ENCODE assay signal across 2 cellular contexts in the genomic region with DNA sequence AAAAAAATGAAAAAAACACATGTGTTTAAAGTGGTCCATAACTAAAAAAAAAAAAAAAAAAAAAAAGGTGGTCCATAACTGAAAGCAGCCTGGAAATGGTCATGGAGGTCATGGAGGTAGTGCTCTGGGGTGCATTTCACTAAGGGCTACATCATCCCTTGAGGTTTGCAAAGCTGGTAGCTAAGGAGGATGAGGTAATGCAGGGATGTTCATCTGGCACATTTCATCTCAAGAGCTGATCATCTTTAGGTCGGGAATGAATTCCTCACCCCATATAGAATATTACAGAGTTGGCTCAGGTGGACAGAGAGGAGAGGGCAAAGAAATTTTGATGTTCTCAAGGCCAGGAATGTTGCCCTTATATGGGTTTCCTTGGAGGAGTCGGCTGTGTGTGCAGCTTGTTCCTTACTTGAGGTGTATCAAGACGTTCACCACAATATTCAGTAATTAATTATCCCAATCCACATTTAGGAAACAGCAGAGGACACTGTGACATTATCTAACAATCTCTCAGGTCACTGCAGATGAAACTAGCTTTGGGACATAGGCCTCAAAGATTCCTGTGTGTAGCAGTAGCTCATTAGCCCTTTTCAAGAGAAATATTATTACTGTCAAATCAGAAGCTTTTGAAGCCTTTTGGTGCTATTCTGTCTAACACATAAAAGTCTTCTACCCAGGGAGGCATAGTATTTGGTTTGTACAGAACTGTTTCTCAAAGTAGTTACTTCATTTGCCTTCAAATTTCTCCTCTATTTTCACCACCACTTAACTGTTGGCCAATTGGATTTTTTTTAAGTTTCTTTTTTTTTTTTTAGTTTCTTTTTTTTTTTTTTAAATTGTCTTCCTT.
A peak's percentile ranks its signal among the peaks of the same experiment; 100 is the strongest.
TF ChIP-seq lines count a peak whose summit lies in the region.

No MANE protein-coding gene starts in this region.

TF ChIP-seq in SK-N-SH, 30 proteins besides CTCF, POLR2A, EP300 and RAD21:
- TF ChIP-seq, protein P1, sequence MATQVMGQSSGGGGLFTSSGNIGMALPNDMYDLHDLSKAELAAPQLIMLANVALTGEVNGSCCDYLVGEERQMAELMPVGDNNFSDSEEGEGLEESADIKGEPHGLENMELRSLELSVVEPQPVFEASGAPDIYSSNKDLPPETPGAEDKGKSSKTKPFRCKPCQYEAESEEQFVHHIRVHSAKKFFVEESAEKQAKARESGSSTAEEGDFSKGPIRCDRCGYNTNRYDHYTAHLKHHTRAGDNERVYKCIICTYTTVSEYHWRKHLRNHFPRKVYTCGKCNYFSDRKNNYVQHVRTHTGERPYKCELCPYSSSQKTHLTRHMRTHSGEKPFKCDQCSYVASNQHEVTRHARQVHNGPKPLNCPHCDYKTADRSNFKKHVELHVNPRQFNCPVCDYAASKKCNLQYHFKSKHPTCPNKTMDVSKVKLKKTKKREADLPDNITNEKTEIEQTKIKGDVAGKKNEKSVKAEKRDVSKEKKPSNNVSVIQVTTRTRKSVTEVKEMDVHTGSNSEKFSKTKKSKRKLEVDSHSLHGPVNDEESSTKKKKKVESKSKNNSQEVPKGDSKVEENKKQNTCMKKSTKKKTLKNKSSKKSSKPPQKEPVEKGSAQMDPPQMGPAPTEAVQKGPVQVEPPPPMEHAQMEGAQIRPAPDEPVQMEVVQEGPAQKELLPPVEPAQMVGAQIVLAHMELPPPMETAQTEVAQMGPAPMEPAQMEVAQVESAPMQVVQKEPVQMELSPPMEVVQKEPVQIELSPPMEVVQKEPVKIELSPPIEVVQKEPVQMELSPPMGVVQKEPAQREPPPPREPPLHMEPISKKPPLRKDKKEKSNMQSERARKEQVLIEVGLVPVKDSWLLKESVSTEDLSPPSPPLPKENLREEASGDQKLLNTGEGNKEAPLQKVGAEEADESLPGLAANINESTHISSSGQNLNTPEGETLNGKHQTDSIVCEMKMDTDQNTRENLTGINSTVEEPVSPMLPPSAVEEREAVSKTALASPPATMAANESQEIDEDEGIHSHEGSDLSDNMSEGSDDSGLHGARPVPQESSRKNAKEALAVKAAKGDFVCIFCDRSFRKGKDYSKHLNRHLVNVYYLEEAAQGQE (IDR thresholded peaks at IDR 0.05; ENCODE audit: low read depth, low read length): no peak
- peak; percentile 39; the same call in 1 of the 2 replicates for TF ChIP-seq TCF12 (IDR thresholded peaks at IDR 0.05)
- TF ChIP-seq, protein P2, sequence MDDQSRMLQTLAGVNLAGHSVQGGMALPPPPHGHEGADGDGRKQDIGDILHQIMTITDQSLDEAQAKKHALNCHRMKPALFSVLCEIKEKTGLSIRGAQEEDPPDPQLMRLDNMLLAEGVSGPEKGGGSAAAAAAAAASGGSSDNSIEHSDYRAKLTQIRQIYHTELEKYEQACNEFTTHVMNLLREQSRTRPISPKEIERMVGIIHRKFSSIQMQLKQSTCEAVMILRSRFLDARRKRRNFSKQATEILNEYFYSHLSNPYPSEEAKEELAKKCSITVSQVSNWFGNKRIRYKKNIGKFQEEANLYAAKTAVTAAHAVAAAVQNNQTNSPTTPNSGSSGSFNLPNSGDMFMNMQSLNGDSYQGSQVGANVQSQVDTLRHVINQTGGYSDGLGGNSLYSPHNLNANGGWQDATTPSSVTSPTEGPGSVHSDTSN (IDR thresholded peaks at IDR 0.05): peak; percentile 20; the same call in 1 of the 2 replicates

TF ChIP-seq in SK-N-SH treated with all-trans-retinoic acid at 6 μM for 48 hours, 23 proteins besides CTCF, POLR2A, EP300 and RAD21 (continued from another document):
- TF ChIP-seq, protein P3, sequence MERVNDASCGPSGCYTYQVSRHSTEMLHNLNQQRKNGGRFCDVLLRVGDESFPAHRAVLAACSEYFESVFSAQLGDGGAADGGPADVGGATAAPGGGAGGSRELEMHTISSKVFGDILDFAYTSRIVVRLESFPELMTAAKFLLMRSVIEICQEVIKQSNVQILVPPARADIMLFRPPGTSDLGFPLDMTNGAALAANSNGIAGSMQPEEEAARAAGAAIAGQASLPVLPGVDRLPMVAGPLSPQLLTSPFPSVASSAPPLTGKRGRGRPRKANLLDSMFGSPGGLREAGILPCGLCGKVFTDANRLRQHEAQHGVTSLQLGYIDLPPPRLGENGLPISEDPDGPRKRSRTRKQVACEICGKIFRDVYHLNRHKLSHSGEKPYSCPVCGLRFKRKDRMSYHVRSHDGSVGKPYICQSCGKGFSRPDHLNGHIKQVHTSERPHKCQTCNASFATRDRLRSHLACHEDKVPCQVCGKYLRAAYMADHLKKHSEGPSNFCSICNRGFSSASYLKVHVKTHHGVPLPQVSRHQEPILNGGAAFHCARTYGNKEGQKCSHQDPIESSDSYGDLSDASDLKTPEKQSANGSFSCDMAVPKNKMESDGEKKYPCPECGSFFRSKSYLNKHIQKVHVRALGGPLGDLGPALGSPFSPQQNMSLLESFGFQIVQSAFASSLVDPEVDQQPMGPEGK (CRISPR knock-in tag; IDR thresholded peaks at IDR 0.05; ENCODE audit: borderline replicate concordance): no peak
- TF ChIP-seq SNAI2 (CRISPR knock-in tag; IDR thresholded peaks at IDR 0.05) (no peak), ZFP3 (CRISPR knock-in tag; IDR thresholded peaks at IDR 0.05) (no peak), PPARA (CRISPR knock-in tag; IDR thresholded peaks at IDR 0.05; ENCODE audit: borderline replicate concordance) (no peak), ARNTL (CRISPR knock-in tag; IDR thresholded peaks at IDR 0.05; ENCODE audit: borderline replicate concordance, low read depth) (no peak), ZFP30 (CRISPR knock-in tag; IDR thresholded peaks at IDR 0.05) (no peak), OSR1 (CRISPR knock-in tag; IDR thresholded peaks at IDR 0.05) (no peak), TOX (CRISPR knock-in tag; IDR thresholded peaks at IDR 0.05; ENCODE audit: borderline replicate concordance) (no peak), BACH2 (CRISPR knock-in tag; IDR thresholded peaks at IDR 0.05; ENCODE audit: borderline replicate concordance) (no peak), ZC3H10 (CRISPR knock-in tag; IDR thresholded peaks at IDR 0.05) (no peak), ZNF8 (CRISPR knock-in tag; IDR thresholded peaks at IDR 0.05) (no peak), TCF4 (CRISPR knock-in tag; IDR thresholded peaks at IDR 0.05; ENCODE audit: borderline replicate concordance) (no peak), ESRRG (CRISPR knock-in tag; IDR thresholded peaks at IDR 0.05) (no peak)
- TF ChIP-seq, protein P4, sequence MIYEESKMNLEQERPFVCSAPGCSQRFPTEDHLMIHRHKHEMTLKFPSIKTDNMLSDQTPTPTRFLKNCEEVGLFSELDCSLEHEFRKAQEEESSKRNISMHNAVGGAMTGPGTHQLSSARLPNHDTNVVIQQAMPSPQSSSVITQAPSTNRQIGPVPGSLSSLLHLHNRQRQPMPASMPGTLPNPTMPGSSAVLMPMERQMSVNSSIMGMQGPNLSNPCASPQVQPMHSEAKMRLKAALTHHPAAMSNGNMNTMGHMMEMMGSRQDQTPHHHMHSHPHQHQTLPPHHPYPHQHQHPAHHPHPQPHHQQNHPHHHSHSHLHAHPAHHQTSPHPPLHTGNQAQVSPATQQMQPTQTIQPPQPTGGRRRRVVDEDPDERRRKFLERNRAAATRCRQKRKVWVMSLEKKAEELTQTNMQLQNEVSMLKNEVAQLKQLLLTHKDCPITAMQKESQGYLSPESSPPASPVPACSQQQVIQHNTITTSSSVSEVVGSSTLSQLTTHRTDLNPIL (CRISPR knock-in tag; IDR thresholded peaks at IDR 0.05; ENCODE audit: low read depth): no peak
- TF ChIP-seq, protein P5, sequence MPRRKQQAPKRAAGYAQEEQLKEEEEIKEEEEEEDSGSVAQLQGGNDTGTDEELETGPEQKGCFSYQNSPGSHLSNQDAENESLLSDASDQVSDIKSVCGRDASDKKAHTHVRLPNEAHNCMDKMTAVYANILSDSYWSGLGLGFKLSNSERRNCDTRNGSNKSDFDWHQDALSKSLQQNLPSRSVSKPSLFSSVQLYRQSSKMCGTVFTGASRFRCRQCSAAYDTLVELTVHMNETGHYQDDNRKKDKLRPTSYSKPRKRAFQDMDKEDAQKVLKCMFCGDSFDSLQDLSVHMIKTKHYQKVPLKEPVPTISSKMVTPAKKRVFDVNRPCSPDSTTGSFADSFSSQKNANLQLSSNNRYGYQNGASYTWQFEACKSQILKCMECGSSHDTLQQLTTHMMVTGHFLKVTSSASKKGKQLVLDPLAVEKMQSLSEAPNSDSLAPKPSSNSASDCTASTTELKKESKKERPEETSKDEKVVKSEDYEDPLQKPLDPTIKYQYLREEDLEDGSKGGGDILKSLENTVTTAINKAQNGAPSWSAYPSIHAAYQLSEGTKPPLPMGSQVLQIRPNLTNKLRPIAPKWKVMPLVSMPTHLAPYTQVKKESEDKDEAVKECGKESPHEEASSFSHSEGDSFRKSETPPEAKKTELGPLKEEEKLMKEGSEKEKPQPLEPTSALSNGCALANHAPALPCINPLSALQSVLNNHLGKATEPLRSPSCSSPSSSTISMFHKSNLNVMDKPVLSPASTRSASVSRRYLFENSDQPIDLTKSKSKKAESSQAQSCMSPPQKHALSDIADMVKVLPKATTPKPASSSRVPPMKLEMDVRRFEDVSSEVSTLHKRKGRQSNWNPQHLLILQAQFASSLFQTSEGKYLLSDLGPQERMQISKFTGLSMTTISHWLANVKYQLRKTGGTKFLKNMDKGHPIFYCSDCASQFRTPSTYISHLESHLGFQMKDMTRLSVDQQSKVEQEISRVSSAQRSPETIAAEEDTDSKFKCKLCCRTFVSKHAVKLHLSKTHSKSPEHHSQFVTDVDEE (CRISPR knock-in tag; IDR thresholded peaks at IDR 0.05): no peak
